ENCODE assay signal across 1 cellular context in the genomic region with DNA sequence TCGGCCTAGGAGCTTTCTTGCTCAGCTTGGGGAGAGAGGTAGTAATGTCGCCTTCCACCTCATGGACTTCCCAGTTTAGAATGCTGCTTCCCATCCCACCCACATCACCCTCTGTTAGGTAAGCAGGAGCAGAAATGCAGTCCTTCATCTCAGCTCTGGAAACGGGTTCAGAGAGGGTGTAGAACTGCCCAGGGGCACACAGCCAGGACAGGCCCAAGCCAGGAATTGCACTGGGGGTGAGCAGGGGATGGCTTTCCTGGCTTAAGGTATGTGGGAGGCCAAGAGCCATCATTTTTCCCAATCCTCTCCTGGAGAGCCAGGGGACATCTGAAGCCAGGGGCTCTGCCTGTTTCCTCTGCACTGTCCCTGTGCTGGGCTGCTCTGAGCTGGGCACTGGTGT.
TF ChIP-seq lines count a peak whose summit lies in the region.

No MANE protein-coding gene starts in this region.

TF ChIP-seq in K562, 482 proteins besides CTCF, POLR2A, EP300 and RAD21:
- no peak for TF ChIP-seq ZNF830 (CRISPR knock-in tag; IDR thresholded peaks at IDR 0.05)
- TF ChIP-seq NFIX (CRISPR knock-in tag; IDR thresholded peaks at IDR 0.05; ENCODE audit: low read depth) = no peak
- TF ChIP-seq ZNF124 (CRISPR knock-in tag; IDR thresholded peaks at IDR 0.05) = no peak
- TF ChIP-seq, protein P1, sequence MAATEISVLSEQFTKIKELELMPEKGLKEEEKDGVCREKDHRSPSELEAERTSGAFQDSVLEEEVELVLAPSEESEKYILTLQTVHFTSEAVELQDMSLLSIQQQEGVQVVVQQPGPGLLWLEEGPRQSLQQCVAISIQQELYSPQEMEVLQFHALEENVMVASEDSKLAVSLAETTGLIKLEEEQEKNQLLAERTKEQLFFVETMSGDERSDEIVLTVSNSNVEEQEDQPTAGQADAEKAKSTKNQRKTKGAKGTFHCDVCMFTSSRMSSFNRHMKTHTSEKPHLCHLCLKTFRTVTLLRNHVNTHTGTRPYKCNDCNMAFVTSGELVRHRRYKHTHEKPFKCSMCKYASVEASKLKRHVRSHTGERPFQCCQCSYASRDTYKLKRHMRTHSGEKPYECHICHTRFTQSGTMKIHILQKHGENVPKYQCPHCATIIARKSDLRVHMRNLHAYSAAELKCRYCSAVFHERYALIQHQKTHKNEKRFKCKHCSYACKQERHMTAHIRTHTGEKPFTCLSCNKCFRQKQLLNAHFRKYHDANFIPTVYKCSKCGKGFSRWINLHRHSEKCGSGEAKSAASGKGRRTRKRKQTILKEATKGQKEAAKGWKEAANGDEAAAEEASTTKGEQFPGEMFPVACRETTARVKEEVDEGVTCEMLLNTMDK (IDR thresholded peaks at IDR 0.05; ENCODE audit: borderline replicate concordance, insufficient read depth, low read depth, low read length, poor library complexity, severe bottlenecking) = no peak
- peak; percentile 15 for TF ChIP-seq ZFP36 (IDR thresholded peaks at IDR 0.05; ENCODE audit: low read depth, low read length, partially characterized antibody)
- TF ChIP-seq NCOR1 (IDR thresholded peaks at IDR 0.05) = no peak
- no peak for TF ChIP-seq TGIF2 (CRISPR knock-in tag; IDR thresholded peaks at IDR 0.05)
